8 cellular contexts compared by ENCODE assay signal in genomic region chr3:9552252-9552999, GRCh38. TPM values are rescaled to one million over a fixed set of nuclear protein-coding genes. Genes with fewer than 3 reads are reported as not detected.
DNase-seq lines count a peak whose midpoint lies in the region; TF ChIP-seq lines count a peak whose summit lies in the region.

No MANE protein-coding gene starts in this region.

- peaks cover 11% of the 10 kb centered on the region for H3K4me1 Mint-ChIP-seq in activated naive CD4-positive, alpha-beta T cell treated with anti-CD3 and anti-CD28 coated beads for 36 hours (ENCODE audit: low read depth)

- no peaks in the 10 kb centered on the region for H3K79me2 ChIP-seq in KMS-11 (ENCODE audit: insufficient read depth, low read depth)

- CTCF ChIA-PET in activated naive CD4-positive, alpha-beta T cell treated with anti-CD3 and anti-CD28 coated beads for 36 hours (lab: Charles Lee) = interaction anchor here (0.6 kb wide), 1 partner anchor 59 kb away, joined by 3 read pairs; no protein-coding TSS in a partner anchor

- H2AFZ ChIP-seq in KMS-11 (ENCODE audit: low read depth) = no peak overlapping the region

- no peaks in the 10 kb centered on the region for H3K9me3 ChIP-seq in BE2C

- peaks cover 49% of the 10 kb centered on the region for H3K27me3 Mint-ChIP-seq in activated naive CD4-positive, alpha-beta T cell treated with anti-CD3 and anti-CD28 coated beads for 36 hours (ENCODE audit: low read depth)

- no peak overlapping the region for H3K4me3 Mint-ChIP-seq in activated naive CD4-positive, alpha-beta T cell treated with anti-CD3 and anti-CD28 coated beads for 36 hours

- peaks cover 2% of the 10 kb centered on the region for H3K9me3 Mint-ChIP-seq in activated naive CD4-positive, alpha-beta T cell treated with anti-CD3 and anti-CD28 coated beads for 36 hours

- no peak overlapping the region for H3K27ac Mint-ChIP-seq in activated naive CD4-positive, alpha-beta T cell treated with anti-CD3 and anti-CD28 coated beads for 36 hours

- no peaks in the 10 kb centered on the region for H4K20me1 ChIP-seq in KMS-11 (ENCODE audit: insufficient read depth)

- H3K9ac ChIP-seq in KMS-11 = no peak overlapping the region

- H3K4me2 ChIP-seq in KMS-11 = peak overlapping the region; percentile 42; the same call in 1 of the 2 replicates

- no peaks in the 10 kb centered on the region for H3K36me3 ChIP-seq in BE2C
- no peaks in the 10 kb centered on the region for H3K36me3 ChIP-seq in KMS-11 (ENCODE audit: insufficient read depth)

- H3K27ac ChIP-seq in KMS-11 = no peak overlapping the region

- intact Hi-C loops in activated naive CD4-positive, alpha-beta T cell treated with anti-CD3 and anti-CD28 coated beads for 36 hours (cut with micrococcal nuclease) = loop anchor here (1.0 kb wide), 1 partner anchor 199 kb away; no protein-coding TSS in a partner anchor

- H3K36me3 Mint-ChIP-seq in activated naive CD4-positive, alpha-beta T cell treated with anti-CD3 and anti-CD28 coated beads for 36 hours (ENCODE audit: low read depth) = no peaks in the 10 kb centered on the region

- H3K27me3 ChIP-seq in BE2C (no peaks in the 10 kb centered on the region), KMS-11 (ENCODE audit: insufficient read depth, low read depth) (no peaks in the 10 kb centered on the region)

- DNase-seq in BE2C = peak; percentile 53
- DNase-seq in activated naive CD4-positive, alpha-beta T cell treated with anti-CD3 and anti-CD28 coated beads for 36 hours = peak; percentile 72
- DNase-seq in iPS DF 19.7 (ENCODE audit: low read depth, low spot score) = peak; percentile 75
- peak; percentile 2 to 27 for DNase-seq in stimulated activated CD4-positive, alpha-beta T cell treated with anti-CD3 and anti-CD28 coated beads, Interleukin-1b, Interleukin-23, amount 100 ng/mL, for 4 hours (ENCODE audit: low read depth in 2 of 2)
- no peak for DNase-seq in NCI-H2196 (lab: John Stamatoyannopoulos, UW; ENCODE audit: unreplicated experiment)
- DNase-seq in cortex of kidney (lab: John Stamatoyannopoulos, UW) = no peak
- no peak for DNase-seq in NCI-H2029 (lab: John Stamatoyannopoulos, UW)

- no peak for TF ChIP-seq CTCF in BE2C (IDR thresholded peaks at IDR 0.05; ENCODE audit: low read depth, low read length)
- no peak for TF ChIP-seq CTCF in KMS-11 (conservative IDR thresholded peaks at IDR 0.05; ENCODE audit: low read depth, low read length)

- H3K4me3 ChIP-seq in BE2C (ENCODE audit: low read depth, low read length) (peak overlapping the region; percentile 69), KMS-11 (IDR thresholded peaks at IDR 0.05; ENCODE audit: insufficient read depth, low read depth, low read length) (no peak overlapping the region)

- no peaks in the 10 kb centered on the region for H3K4me1 ChIP-seq in BE2C
- H3K4me1 ChIP-seq in KMS-11 (ENCODE audit: low read depth, poor library complexity, severe bottlenecking) = peaks cover 5% of the 10 kb centered on the region

RNA-seq across cellular contexts. Expression of gene LHFPL4, which starts 1.2 kb away (rescaled TPM):
- 5.0 TPM for polyA plus RNA-seq in BE2C (2012; ENCODE audit: insufficient read depth, insufficient read length, low read depth)
- not detected for total RNA-seq in activated naive CD4-positive, alpha-beta T cell treated with anti-CD3 and anti-CD28 coated beads for 36 hours

Comparison
In these comparisons a context has a peak if more than half of its experiments do, and no peak if none do; other contexts are left out.
1. DNase-seq: peak in BE2C (single experiment), activated naive CD4-positive, alpha-beta T cell treated with anti-CD3 and anti-CD28 coated beads for 36 hours (single experiment), iPS DF 19.7 (single experiment) and stimulated activated CD4-positive, alpha-beta T cell treated with anti-CD3 and anti-CD28 coated beads, Interleukin-1b, Interleukin-23, amount 100 ng/mL, for 4 hours (2 of 2); none in NCI-H2196 (single experiment), cortex of kidney (single experiment) and NCI-H2029 (single experiment).